In genomic region chr12:1173806-1174617, GRCh38 we compare ENCODE assay signal across 17 cellular contexts.
DNase-seq lines count a peak whose midpoint lies in the region; ATAC-seq, FAIRE-seq and TF ChIP-seq lines count a peak whose summit lies in the region.
"Had no signal": no experiment of that assay in that cellular context is flagged by ENCODE, and none has a peak within 500 bp of the region (broad histone marks: within the 10 kb centered on the region; RNA-seq: fewer than 3 reads in every experiment).

No MANE protein-coding gene starts in this region.

- no peak overlapping the region for H3K4me2 ChIP-seq in keratinocyte (ENCODE audit: control insufficient read depth, extremely low read depth, insufficient read depth, low read depth, low read length)

- H3K27me3 ChIP-seq in keratinocyte (ENCODE audit: control insufficient read depth, extremely low read depth, insufficient read depth, low read length), result no peaks in the 10 kb centered on the region
- H3K27me3 ChIP-seq: foreskin keratinocyte, sigmoid colon had no signal

- DNase-seq in DMS53 treated with DMSO at 0.1 percent for 48 hours (lab: John Stamatoyannopoulos, UW; ENCODE audit: unreplicated experiment) (peak; percentile 39), NCI-H1105 (lab: John Stamatoyannopoulos, UW) (peak; percentile 18), NCI-H774 (lab: John Stamatoyannopoulos, UW) (peak; percentile 14), keratinocyte (ENCODE audit: low read depth, low spot score) (no peak), kidney glomerular epithelial cell (lab: John Stamatoyannopoulos, UW) (no peak), cardiac septum (ENCODE audit: low spot score) (no peak), HPDE6-E6E7 (ENCODE audit: extremely low spot score) (no peak)
- DNase-seq: activated B cell treated with CpG ODN at 0.5 μM for 24 hours; activated CD8-positive, alpha-beta memory T cell treated with anti-CD3 and anti-CD28 coated beads for 24 hours; activated effector memory CD4-positive, alpha-beta T cell treated with Interleukin-2 at 50 U/mL for 16 hours; amniotic stem cell; foreskin keratinocyte; left ventricle myocardium superior; NCI-H1436; sigmoid colon; T-helper 1 cell had no signal

- no peak overlapping the region for H3K9ac ChIP-seq in keratinocyte (ENCODE audit: control insufficient read depth, extremely low read depth, insufficient read depth, low read length)

- H3K4me3 ChIP-seq in keratinocyte (ENCODE audit: control insufficient read depth in 2 of 3, extremely low read depth in 1 of 3, insufficient read depth in 2 of 3, low read depth in 1 of 3, low read length in 3 of 3), result no peak overlapping the region
- H3K4me3 ChIP-seq: sigmoid colon had no signal

- no peak for ATAC-seq in HG03045 (IDR thresholded peaks at IDR 0.05; ENCODE audit: unreplicated experiment)
- ATAC-seq: foreskin keratinocyte, left ventricle myocardium superior had no signal

- intact Hi-C loops in cardiac septum (cut with DNase I), result no loop called here

- peaks cover 6% of the 10 kb centered on the region for H3K79me2 ChIP-seq in keratinocyte (ENCODE audit: control insufficient read depth, insufficient read depth, low read length)

- H2AFZ ChIP-seq in keratinocyte (ENCODE audit: control insufficient read depth, low read length), result no peak overlapping the region

- H3K9me3 ChIP-seq in keratinocyte (ENCODE audit: control insufficient read depth, low read depth, low read length), result no peaks in the 10 kb centered on the region
- H3K9me3 ChIP-seq: sigmoid colon had no signal

- no peak overlapping the region for H3K27ac ChIP-seq in keratinocyte (ENCODE audit: control insufficient read depth, insufficient read depth, low read length)
- H3K27ac ChIP-seq: foreskin keratinocyte, sigmoid colon had no signal

- H3K9me1 ChIP-seq in keratinocyte (ENCODE audit: control insufficient read depth, extremely low read depth, insufficient read depth, low read length), result no peaks in the 10 kb centered on the region

- peaks cover 0 to 3% of the 10 kb centered on the region in 2 experiments for H3K36me3 ChIP-seq in keratinocyte (ENCODE audit: control insufficient read depth in 2 of 2, extremely low read depth in 1 of 2, insufficient read depth in 2 of 2, low read length in 2 of 2)
- H3K36me3 ChIP-seq: sigmoid colon had no signal

- dilution Hi-C loops in keratinocyte (cut with MboI; ENCODE audit: extremely low pct_ligation_motif_present, low sequenced_read_pairs), result no loop called here

- H3K4me1 ChIP-seq in keratinocyte (ENCODE audit: control insufficient read depth, extremely low read depth, insufficient read depth, low read length), result peaks cover 7% of the 10 kb centered on the region
- H3K4me1 ChIP-seq: sigmoid colon had no signal

- H4K20me1 ChIP-seq in keratinocyte (ENCODE audit: control insufficient read depth, extremely low read depth, insufficient read depth, low read length), result no peaks in the 10 kb centered on the region

- FAIRE-seq in keratinocyte (lab: Jason Lieb, UNC), result peak; percentile 17

- TF ChIP-seq CTCF in keratinocyte (optimal IDR thresholded peaks at IDR 0.05 in 1 of 3, IDR thresholded peaks at IDR 0.05 in 1 of 3, conservative IDR thresholded peaks at IDR 0.05 in 1 of 3; ENCODE audit: extremely low read depth in 1 of 3, insufficient read depth in 2 of 3, low read length in 3 of 3), result no peak

Comparison
In these comparisons a context has a peak if more than half of its experiments do, and no peak if none do; other contexts are left out.
1. DNase-seq: peak in DMS53 treated with DMSO at 0.1 percent for 48 hours (single experiment), NCI-H1105 (single experiment) and NCI-H774 (single experiment); none in keratinocyte (single experiment), kidney glomerular epithelial cell (single experiment), cardiac septum (single experiment) and HPDE6-E6E7 (single experiment).